1 cellular context compared by ENCODE assay signal in the genomic region with DNA sequence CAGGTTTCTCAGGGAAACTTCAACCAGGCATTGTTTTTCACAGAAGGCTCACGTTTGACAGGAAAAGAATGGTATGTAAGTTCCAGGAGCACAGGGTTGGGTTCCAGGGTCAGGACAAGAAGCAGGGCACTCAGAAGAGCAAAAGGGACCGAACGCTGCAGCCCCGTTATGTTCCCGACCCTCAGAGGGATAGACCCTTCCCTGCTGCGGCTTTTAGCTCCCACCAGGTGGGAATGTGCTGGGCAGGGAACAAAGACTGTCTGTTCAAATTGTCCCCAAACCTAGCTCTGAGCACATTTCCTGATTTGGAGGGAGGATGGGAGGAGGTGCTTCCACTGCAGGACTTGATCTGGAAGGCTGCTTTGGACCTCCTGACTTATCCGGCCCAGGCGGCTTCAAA.
TF ChIP-seq lines count a peak whose summit lies in the region.

No MANE protein-coding gene starts in this region.

TF ChIP-seq in HepG2, 621 proteins besides CTCF, POLR2A, EP300 and RAD21 (continued from another document):
- TF ChIP-seq, protein P1, sequence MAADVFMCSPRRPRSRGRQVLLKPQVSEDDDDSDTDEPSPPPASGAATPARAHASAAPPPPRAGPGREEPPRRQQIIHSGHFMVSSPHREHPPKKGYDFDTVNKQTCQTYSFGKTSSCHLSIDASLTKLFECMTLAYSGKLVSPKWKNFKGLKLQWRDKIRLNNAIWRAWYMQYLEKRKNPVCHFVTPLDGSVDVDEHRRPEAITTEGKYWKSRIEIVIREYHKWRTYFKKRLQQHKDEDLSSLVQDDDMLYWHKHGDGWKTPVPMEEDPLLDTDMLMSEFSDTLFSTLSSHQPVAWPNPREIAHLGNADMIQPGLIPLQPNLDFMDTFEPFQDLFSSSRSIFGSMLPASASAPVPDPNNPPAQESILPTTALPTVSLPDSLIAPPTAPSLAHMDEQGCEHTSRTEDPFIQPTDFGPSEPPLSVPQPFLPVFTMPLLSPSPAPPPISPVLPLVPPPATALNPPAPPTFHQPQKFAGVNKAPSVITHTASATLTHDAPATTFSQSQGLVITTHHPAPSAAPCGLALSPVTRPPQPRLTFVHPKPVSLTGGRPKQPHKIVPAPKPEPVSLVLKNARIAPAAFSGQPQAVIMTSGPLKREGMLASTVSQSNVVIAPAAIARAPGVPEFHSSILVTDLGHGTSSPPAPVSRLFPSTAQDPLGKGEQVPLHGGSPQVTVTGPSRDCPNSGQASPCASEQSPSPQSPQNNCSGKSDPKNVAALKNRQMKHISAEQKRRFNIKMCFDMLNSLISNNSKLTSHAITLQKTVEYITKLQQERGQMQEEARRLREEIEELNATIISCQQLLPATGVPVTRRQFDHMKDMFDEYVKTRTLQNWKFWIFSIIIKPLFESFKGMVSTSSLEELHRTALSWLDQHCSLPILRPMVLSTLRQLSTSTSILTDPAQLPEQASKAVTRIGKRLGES (CRISPR knock-in tag; IDR thresholded peaks at IDR 0.05; ENCODE audit: borderline replicate concordance) = no peak
- TF ChIP-seq CBX1 (IDR thresholded peaks at IDR 0.05; ENCODE audit: low read depth) = no peak
- no peak for TF ChIP-seq SYNCRIP (IDR thresholded peaks at IDR 0.05; ENCODE audit: insufficient read depth, low read depth, low read length)
- TF ChIP-seq HNRNPK (IDR thresholded peaks at IDR 0.05; ENCODE audit: low read depth, low read length, poor library complexity, severe bottlenecking) = no peak
- TF ChIP-seq, protein P2, sequence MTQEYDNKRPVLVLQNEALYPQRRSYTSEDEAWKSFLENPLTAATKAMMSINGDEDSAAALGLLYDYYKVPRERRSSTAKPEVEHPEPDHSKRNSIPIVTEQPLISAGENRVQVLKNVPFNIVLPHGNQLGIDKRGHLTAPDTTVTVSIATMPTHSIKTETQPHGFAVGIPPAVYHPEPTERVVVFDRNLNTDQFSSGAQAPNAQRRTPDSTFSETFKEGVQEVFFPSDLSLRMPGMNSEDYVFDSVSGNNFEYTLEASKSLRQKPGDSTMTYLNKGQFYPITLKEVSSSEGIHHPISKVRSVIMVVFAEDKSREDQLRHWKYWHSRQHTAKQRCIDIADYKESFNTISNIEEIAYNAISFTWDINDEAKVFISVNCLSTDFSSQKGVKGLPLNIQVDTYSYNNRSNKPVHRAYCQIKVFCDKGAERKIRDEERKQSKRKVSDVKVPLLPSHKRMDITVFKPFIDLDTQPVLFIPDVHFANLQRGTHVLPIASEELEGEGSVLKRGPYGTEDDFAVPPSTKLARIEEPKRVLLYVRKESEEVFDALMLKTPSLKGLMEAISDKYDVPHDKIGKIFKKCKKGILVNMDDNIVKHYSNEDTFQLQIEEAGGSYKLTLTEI (CRISPR knock-in tag; conservative IDR thresholded peaks at IDR 0.05) = no peak
- TF ChIP-seq ZSCAN12 (CRISPR knock-in tag; IDR thresholded peaks at IDR 0.05) = no peak
- no peak for TF ChIP-seq ZFP41 (CRISPR knock-in tag; IDR thresholded peaks at IDR 0.05; ENCODE audit: borderline replicate concordance)
- no peak for TF ChIP-seq PAF1 (CRISPR knock-in tag; IDR thresholded peaks at IDR 0.05)
- TF ChIP-seq BCL6 (CRISPR knock-in tag; IDR thresholded peaks at IDR 0.05) = no peak
- TF ChIP-seq ZNF607 (CRISPR knock-in tag; IDR thresholded peaks at IDR 0.05; ENCODE audit: borderline replicate concordance) = no peak
TF ChIP-seq in HepG2: peak in this region for 0.
